Comparison of ENCODE assay signal across 8 cellular contexts in genomic region chr19:34404109-34404909, GRCh38. TPM values are rescaled to one million over a fixed set of nuclear protein-coding genes. Genes with fewer than 3 reads are reported as not detected.
A peak's percentile ranks its signal among the peaks of the same experiment; 100 is the strongest.
DNase-seq lines count a peak whose midpoint lies in the region; ATAC-seq and TF ChIP-seq lines count a peak whose summit lies in the region.

Gene PDCD2L, plus strand, starts transcription at chr19:34404399. Its CDS starts 32 bp downstream, at chr19:34404431.

- peaks cover 8% of the 10 kb centered on the region for H3K4me1 ChIP-seq in mucosa of stomach (ENCODE audit: control insufficient read depth, insufficient read depth, low read length)

- no peaks in the 10 kb centered on the region for H3K9me3 ChIP-seq in mucosa of stomach (ENCODE audit: control insufficient read depth, low read length)

- peak; percentile 82 for TF ChIP-seq POLR2A in erythroblast (IDR thresholded peaks at IDR 0.05; ENCODE audit: low read length)

- DNase-seq in DMS 273 (lab: John Stamatoyannopoulos, UW; ENCODE audit: unreplicated experiment), result peak; percentile 97
- peak; percentile 97 for DNase-seq in OCI-M1 (lab: John Stamatoyannopoulos, UW)
- peak; percentile 88 for DNase-seq in activated T-cell treated with anti-CD3 and anti-CD28 coated beads for 24 hours (ENCODE audit: low read depth)
- DNase-seq in erythroblast (lab: John Stamatoyannopoulos, UW), result peak; percentile 92 to 95
- DNase-seq in stimulated activated CD8-positive, alpha-beta memory T cell treated with anti-CD3 and anti-CD28 coated beads, Interleukin-4, amount 100 ng/mL, for 48 hours, result peak; percentile 96

- peaks cover 13 to 14% (median 14%) of the 10 kb centered on the region in 3 donors for H3K4me1 Mint-ChIP-seq in IgD-negative memory B cell

- H3K36me3 ChIP-seq in mucosa of stomach (ENCODE audit: control insufficient read depth, insufficient read depth, low read length), result no peaks in the 10 kb centered on the region

- peak within 1 kb of the TSS; percentile 92 to 98 (median 97) for H3K4me3 Mint-ChIP-seq in IgD-negative memory B cell

- no peaks in the 10 kb centered on the region for H3K9me3 Mint-ChIP-seq in IgD-negative memory B cell

- peak within 1 kb of the TSS; percentile 51 for H3K4me3 ChIP-seq in mucosa of stomach (ENCODE audit: low read length)

- H3K27ac Mint-ChIP-seq in IgD-negative memory B cell, result peak within 1 kb of the TSS; percentile 50 to 91 (median 76)

- H3K27me3 Mint-ChIP-seq in IgD-negative memory B cell, result no peaks in the 10 kb centered on the region

- peak; percentile 75 for ATAC-seq in GM21529 (IDR thresholded peaks at IDR 0.05; ENCODE audit: unreplicated experiment)

- H3K36me3 Mint-ChIP-seq in IgD-negative memory B cell, result no peaks in the 10 kb centered on the region

- H3K9ac ChIP-seq in mucosa of stomach (ENCODE audit: low read length), result peak within 1 kb of the TSS; percentile 73

- H3K27me3 ChIP-seq in mucosa of stomach (ENCODE audit: control insufficient read depth, insufficient read depth, low read length), result no peaks in the 10 kb centered on the region

RNA-seq across cellular contexts. Expression of gene PDCD2L, which starts in this region (rescaled TPM):
- polyA plus RNA-seq in IgD-negative memory B cell, result 18.6 TPM

Comparison
In these comparisons a context has a peak if more than half of its experiments do, and no peak if none do; other contexts are left out.
1. Peak in every context shown above with its lines: DNase-seq, ATAC-seq and H3K4me3 ChIP-seq.